Comparison of ENCODE assay signal across 8 cellular contexts in genomic region chr6:35924146-35924545, GRCh38.
"Had no signal": no experiment of that assay in that cellular context is flagged by ENCODE, and none has a peak within 500 bp of the region (broad histone marks: within the 10 kb centered on the region; RNA-seq: fewer than 3 reads in every experiment).

No MANE protein-coding gene starts in this region.

- DNase-seq: IMR-90, Karpas-422, KBM-7, KG1 had no signal

- H3K9ac ChIP-seq: KMS-11 had no signal

- H3K4me2 ChIP-seq: KMS-11 had no signal

- H3K27me3 Mint-ChIP-seq: IgD-negative memory B cell had no signal

- H3K9me3 Mint-ChIP-seq: IgD-negative memory B cell had no signal

- FAIRE-seq: HTR-8/SVneo had no signal

- H3K27ac ChIP-seq: HL-60, KMS-11 had no signal
